ENCODE assay signal across 14 cellular contexts in the genomic region with DNA sequence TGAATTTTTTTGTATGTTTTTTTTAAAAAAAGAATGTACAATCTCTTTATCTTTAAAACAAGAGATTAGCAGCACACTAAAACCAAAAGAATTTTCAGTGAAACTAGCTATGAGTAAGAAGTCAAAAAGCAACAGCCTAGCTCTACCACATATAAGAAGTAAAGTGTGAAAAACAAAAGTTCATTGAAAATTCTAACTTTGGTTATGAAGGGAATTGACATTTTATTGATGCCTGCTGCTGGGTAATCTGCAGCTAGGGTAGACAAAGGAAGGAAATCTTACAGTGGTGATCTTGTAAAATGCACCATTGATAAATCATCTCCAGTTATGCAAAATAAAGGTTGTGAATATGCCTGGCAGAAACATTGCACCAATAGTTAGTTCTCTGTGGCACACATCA. TPM values are rescaled to one million over a fixed set of nuclear protein-coding genes. Genes with fewer than 3 reads are reported as not detected.
DNase-seq lines count a peak whose midpoint lies in the region; ATAC-seq lines count a peak whose summit lies in the region.
"Had no signal": no experiment of that assay in that cellular context is flagged by ENCODE, and none has a peak within 500 bp of the region (broad histone marks: within the 10 kb centered on the region; RNA-seq: fewer than 3 reads in every experiment).

No MANE protein-coding gene starts in this region.

- POLR2A ChIA-PET in activated CD4-positive, alpha-beta memory T cell treated with anti-CD3 and anti-CD28 coated beads, Interleukin-2, amount 10 ng/mL, durations not matched to agents 7 days and 5 days (lab: Charles Lee) = interaction anchor here (0.6 to 1.5 kb wide), 3 partner anchors 8 to 251 kb away, joined by 3 to 5 read pairs (median 3); no protein-coding TSS in a partner anchor
- POLR2A ChIA-PET in activated CD4-positive, alpha-beta memory T cell treated with anti-CD3 and anti-CD28 coated beads for 36 hours (lab: Charles Lee) = no interaction called here

- H3K9me3 Mint-ChIP-seq in activated CD4-positive, alpha-beta memory T cell treated with anti-CD3 and anti-CD28 coated beads, Interleukin-2, amount 10 ng/mL, durations not matched to agents 7 days and 5 days = peaks cover 15% of the 10 kb centered on the region
- H3K9me3 Mint-ChIP-seq in activated CD4-positive, alpha-beta memory T cell treated with anti-CD3 and anti-CD28 coated beads for 36 hours = peaks cover 13% of the 10 kb centered on the region
- peaks cover 3 to 12% of the 10 kb centered on the region in 2 donors for H3K9me3 Mint-ChIP-seq in activated naive CD4-positive, alpha-beta T cell treated with anti-CD3 and anti-CD28 coated beads, Interleukin-2, amount 50 U/mL, for 72 hours
- peaks cover 5% of the 10 kb centered on the region for H3K9me3 Mint-ChIP-seq in activated naive CD4-positive, alpha-beta T cell treated with anti-CD3 and anti-CD28 coated beads for 36 hours
- no peaks in the 10 kb centered on the region for H3K9me3 Mint-ChIP-seq in activated T-helper 17 cell treated with anti-CD3 and anti-CD28 coated beads, Interleukin-2, amount 50 U/mL, for 72 hours
- peaks cover 15 to 21% of the 10 kb centered on the region in 2 donors for H3K9me3 Mint-ChIP-seq in stimulated activated naive CD8-positive, alpha-beta T cell treated with anti-CD3 and anti-CD28 coated beads, Interleukin-15, amount 100 ng/mL, for 72 hours

- H3K36me3 Mint-ChIP-seq in activated CD4-positive, alpha-beta memory T cell treated with anti-CD3 and anti-CD28 coated beads, Interleukin-2, amount 10 ng/mL, durations not matched to agents 7 days and 5 days (ENCODE audit: low read depth) = peaks cover 21% of the 10 kb centered on the region
- H3K36me3 Mint-ChIP-seq in activated CD4-positive, alpha-beta memory T cell treated with anti-CD3 and anti-CD28 coated beads for 36 hours = peaks cover 7% of the 10 kb centered on the region
- peaks cover 0 to 7% of the 10 kb centered on the region in 2 donors for H3K36me3 Mint-ChIP-seq in activated naive CD4-positive, alpha-beta T cell treated with anti-CD3 and anti-CD28 coated beads, Interleukin-2, amount 50 U/mL, for 72 hours
- peaks cover 2% of the 10 kb centered on the region for H3K36me3 Mint-ChIP-seq in activated naive CD4-positive, alpha-beta T cell treated with anti-CD3 and anti-CD28 coated beads for 36 hours (ENCODE audit: low read depth)
- H3K36me3 Mint-ChIP-seq in activated T-helper 17 cell treated with anti-CD3 and anti-CD28 coated beads, Interleukin-2, amount 50 U/mL, for 72 hours (ENCODE audit: low read depth) = no peaks in the 10 kb centered on the region

- H3K27ac Mint-ChIP-seq in activated CD4-positive, alpha-beta memory T cell treated with anti-CD3 and anti-CD28 coated beads, Interleukin-2, amount 10 ng/mL, durations not matched to agents 7 days and 5 days = peak overlapping the region; percentile 19
- H3K27ac Mint-ChIP-seq in activated CD4-positive, alpha-beta memory T cell treated with anti-CD3 and anti-CD28 coated beads for 36 hours = no peak overlapping the region
- H3K27ac Mint-ChIP-seq in activated naive CD4-positive, alpha-beta T cell treated with anti-CD3 and anti-CD28 coated beads, Interleukin-2, amount 50 U/mL, for 72 hours = no peak overlapping the region
- H3K27ac Mint-ChIP-seq in activated naive CD4-positive, alpha-beta T cell treated with anti-CD3 and anti-CD28 coated beads for 36 hours = no peak overlapping the region
- no peak overlapping the region for H3K27ac Mint-ChIP-seq in activated T-helper 17 cell treated with anti-CD3 and anti-CD28 coated beads, Interleukin-2, amount 50 U/mL, for 72 hours
- H3K27ac Mint-ChIP-seq in stimulated activated naive CD8-positive, alpha-beta T cell treated with anti-CD3 and anti-CD28 coated beads, Interleukin-15, amount 100 ng/mL, for 72 hours = no peak overlapping the region
- H3K27ac Mint-ChIP-seq: CD4-positive, alpha-beta T cell had no signal

- H3K4me1 Mint-ChIP-seq in activated CD4-positive, alpha-beta memory T cell treated with anti-CD3 and anti-CD28 coated beads, Interleukin-2, amount 10 ng/mL, durations not matched to agents 7 days and 5 days = peaks cover 18% of the 10 kb centered on the region
- peaks cover 11% of the 10 kb centered on the region for H3K4me1 Mint-ChIP-seq in activated CD4-positive, alpha-beta memory T cell treated with anti-CD3 and anti-CD28 coated beads for 36 hours (ENCODE audit: low read depth)
- H3K4me1 Mint-ChIP-seq in activated naive CD4-positive, alpha-beta T cell treated with anti-CD3 and anti-CD28 coated beads for 36 hours (ENCODE audit: low read depth) = peaks cover 14% of the 10 kb centered on the region
- H3K4me1 Mint-ChIP-seq in activated T-helper 17 cell treated with anti-CD3 and anti-CD28 coated beads, Interleukin-2, amount 50 U/mL, for 72 hours = no peaks in the 10 kb centered on the region
- H3K4me1 Mint-ChIP-seq in stimulated activated naive CD8-positive, alpha-beta T cell treated with anti-CD3 and anti-CD28 coated beads, Interleukin-15, amount 100 ng/mL, for 72 hours = peaks cover 23% of the 10 kb centered on the region

- peaks cover 21% of the 10 kb centered on the region for H3K27me3 Mint-ChIP-seq in activated CD4-positive, alpha-beta memory T cell treated with anti-CD3 and anti-CD28 coated beads, Interleukin-2, amount 10 ng/mL, durations not matched to agents 7 days and 5 days
- H3K27me3 Mint-ChIP-seq in activated CD4-positive, alpha-beta memory T cell treated with anti-CD3 and anti-CD28 coated beads for 36 hours = peaks cover 8% of the 10 kb centered on the region
- H3K27me3 Mint-ChIP-seq in activated naive CD4-positive, alpha-beta T cell treated with anti-CD3 and anti-CD28 coated beads for 36 hours (ENCODE audit: low read depth) = no peaks in the 10 kb centered on the region
- H3K27me3 Mint-ChIP-seq in activated T-helper 17 cell treated with anti-CD3 and anti-CD28 coated beads, Interleukin-2, amount 50 U/mL, for 72 hours = peaks cover 3% of the 10 kb centered on the region
- peaks cover 20% of the 10 kb centered on the region for H3K27me3 Mint-ChIP-seq in stimulated activated naive CD8-positive, alpha-beta T cell treated with anti-CD3 and anti-CD28 coated beads, Interleukin-15, amount 100 ng/mL, for 72 hours

- no peak overlapping the region for H3K4me3 Mint-ChIP-seq in activated CD4-positive, alpha-beta memory T cell treated with anti-CD3 and anti-CD28 coated beads, Interleukin-2, amount 10 ng/mL, durations not matched to agents 7 days and 5 days
- H3K4me3 Mint-ChIP-seq in activated CD4-positive, alpha-beta memory T cell treated with anti-CD3 and anti-CD28 coated beads for 36 hours = no peak overlapping the region
- H3K4me3 Mint-ChIP-seq in activated naive CD4-positive, alpha-beta T cell treated with anti-CD3 and anti-CD28 coated beads for 36 hours = no peak overlapping the region
- no peak overlapping the region for H3K4me3 Mint-ChIP-seq in activated T-helper 17 cell treated with anti-CD3 and anti-CD28 coated beads, Interleukin-2, amount 50 U/mL, for 72 hours
- H3K4me3 Mint-ChIP-seq in stimulated activated naive CD8-positive, alpha-beta T cell treated with anti-CD3 and anti-CD28 coated beads, Interleukin-15, amount 100 ng/mL, for 72 hours = no peak overlapping the region
- H3K4me3 Mint-ChIP-seq: CD4-positive, alpha-beta T cell had no signal

- intact Hi-C loops in activated CD4-positive, alpha-beta memory T cell treated with anti-CD3 and anti-CD28 coated beads for 36 hours (cut with micrococcal nuclease) = no loop called here
- intact Hi-C loops in activated naive CD4-positive, alpha-beta T cell treated with anti-CD3 and anti-CD28 coated beads for 36 hours (cut with micrococcal nuclease) = loop anchor here (1.0 kb wide), 2 partner anchors 10 to 47 kb away; no protein-coding TSS in a partner anchor
- intact Hi-C loops in posterior cingulate gyrus (cut with DNase I) = no loop called here

- CTCF ChIA-PET in activated CD4-positive, alpha-beta memory T cell treated with anti-CD3 and anti-CD28 coated beads, Interleukin-2, amount 10 ng/mL, durations not matched to agents 7 days and 5 days (lab: Charles Lee) = interaction anchor here (1.0 to 2.3 kb wide), 3 partner anchors 10 to 48 kb away, joined by 3 to 7 read pairs (median 3); a partner anchor contains a TSS
- CTCF ChIA-PET in activated CD4-positive, alpha-beta memory T cell treated with anti-CD3 and anti-CD28 coated beads for 36 hours (lab: Charles Lee) = interaction anchor here (0.7 to 1.9 kb wide), 2 partner anchors 49 to 162 kb away, joined by 3 to 7 read pairs; no protein-coding TSS in a partner anchor
- CTCF ChIA-PET in activated naive CD4-positive, alpha-beta T cell treated with anti-CD3 and anti-CD28 coated beads for 36 hours (lab: Charles Lee) = interaction anchor here (2.9 kb wide), 1 partner anchor 49 kb away, joined by 13 read pairs; no protein-coding TSS in a partner anchor

- peak; percentile 63 to 82 for ATAC-seq in activated naive CD4-positive, alpha-beta T cell treated with anti-CD3 and anti-CD28 coated beads, Interleukin-2, amount 50 U/mL, for 72 hours
- ATAC-seq in activated T-helper 17 cell treated with anti-CD3 and anti-CD28 coated beads, Interleukin-2, amount 50 U/mL, for 72 hours (replicated peaks) = peak; percentile 73
- peak; percentile 70 for ATAC-seq in stimulated activated naive CD8-positive, alpha-beta T cell treated with anti-CD3 and anti-CD28 coated beads, Interleukin-15, amount 100 ng/mL, for 72 hours

- no peak for DNase-seq in activated CD4-positive, alpha-beta memory T cell treated with anti-CD3 and anti-CD28 coated beads, Interleukin-2, amount 10 ng/mL, durations not matched to agents 7 days and 5 days
- DNase-seq in activated CD4-positive, alpha-beta memory T cell treated with anti-CD3 and anti-CD28 coated beads for 36 hours = no peak
- no peak for DNase-seq in activated naive CD4-positive, alpha-beta T cell treated with anti-CD3 and anti-CD28 coated beads, Interleukin-2, amount 50 U/mL, for 72 hours (ENCODE audit: low spot score in 2 of 2)
- DNase-seq in activated naive CD4-positive, alpha-beta T cell treated with anti-CD3 and anti-CD28 coated beads for 36 hours = no peak
- DNase-seq in stimulated activated naive CD8-positive, alpha-beta T cell treated with anti-CD3 and anti-CD28 coated beads, Interleukin-15, amount 100 ng/mL, for 72 hours = no peak
- DNase-seq in SIG-M5 (lab: John Stamatoyannopoulos, UW) (no peak), posterior cingulate gyrus (no peak)
- DNase-seq: ACHN; Calu3; CD4-positive, alpha-beta T cell; DMS 273 treated with DMSO at 0.1 percent for 48 hours had no signal

RNA-seq across cellular contexts. Expression of a gene that starts 37.8 kb away (rescaled TPM):
- 1 to 10 TPM; 3.7 to 5.2 TPM for total RNA-seq in activated CD4-positive, alpha-beta memory T cell treated with anti-CD3 and anti-CD28 coated beads, Interleukin-2, amount 10 ng/mL, durations not matched to agents 7 days and 5 days
- 1 to 10 TPM; 1.5 to 2.0 TPM for total RNA-seq in activated CD4-positive, alpha-beta memory T cell treated with anti-CD3 and anti-CD28 coated beads for 36 hours
- under 1 TPM in 1 of 2 donors, not detected in 1; 0.16 TPM for total RNA-seq in activated naive CD4-positive, alpha-beta T cell treated with anti-CD3 and anti-CD28 coated beads, Interleukin-2, amount 50 U/mL, for 72 hours
- not detected for total RNA-seq in activated naive CD4-positive, alpha-beta T cell treated with anti-CD3 and anti-CD28 coated beads for 36 hours
- 1 to 10 TPM in 1 of 2 donors, under 1 TPM in 1; 0.77 to 1.1 TPM for total RNA-seq in activated T-helper 17 cell treated with anti-CD3 and anti-CD28 coated beads, Interleukin-2, amount 50 U/mL, for 72 hours
- total RNA-seq: A172, Calu3, HT1080 had no signal
